18 cellular contexts compared by ENCODE assay signal in the genomic region with DNA sequence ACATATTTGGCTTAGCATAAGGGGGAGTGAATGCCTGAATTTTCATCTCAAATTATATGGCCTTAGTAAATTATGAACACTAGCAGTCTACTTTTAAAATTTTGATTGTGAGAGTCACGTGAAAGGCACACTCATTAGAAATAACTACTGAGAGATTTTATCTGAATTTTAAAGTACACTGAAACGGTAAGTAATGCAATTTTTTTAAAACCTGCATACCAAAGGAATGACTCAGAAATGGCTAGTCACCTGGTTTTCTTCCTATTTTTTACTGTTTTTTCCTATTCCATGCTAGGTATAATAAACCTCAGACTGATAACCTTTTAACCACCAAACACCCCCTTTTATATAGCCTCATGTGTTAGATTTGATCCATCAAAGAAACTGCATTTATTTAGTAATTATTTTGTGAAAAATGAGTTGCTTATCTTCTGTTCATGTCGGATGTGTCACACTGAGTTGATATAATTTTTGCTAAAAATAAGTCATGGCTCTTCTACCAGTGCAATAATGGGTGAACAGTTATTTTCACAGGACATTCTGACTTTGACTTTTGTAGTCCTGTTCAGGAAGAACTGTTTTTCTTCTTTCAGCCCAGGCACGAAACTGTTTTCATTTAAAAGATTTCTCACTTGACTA. TPM values are rescaled to one million over a fixed set of nuclear protein-coding genes. Genes with fewer than 3 reads are reported as not detected.
DNase-seq lines count a peak whose midpoint lies in the region; ATAC-seq and TF ChIP-seq lines count a peak whose summit lies in the region.
"Had no signal": no experiment of that assay in that cellular context is flagged by ENCODE, and none has a peak within 500 bp of the region (broad histone marks: within the 10 kb centered on the region; RNA-seq: fewer than 3 reads in every experiment).

No MANE protein-coding gene starts in this region.

- H3K9me2 ChIP-seq in Karpas-422 (replicated peaks; ENCODE audit: insufficient read depth, low read length): no peaks in the 10 kb centered on the region

- H3K79me2 ChIP-seq in Karpas-422 (ENCODE audit: low read length): peaks cover 33% of the 10 kb centered on the region

- H2AFZ ChIP-seq in Karpas-422 (ENCODE audit: low read length): no peak overlapping the region

- no peak for TF ChIP-seq EP300 in gastroesophageal sphincter (IDR thresholded peaks at IDR 0.05)

- DNase-seq in ELR (ENCODE audit: low read depth) (peak; percentile 70), adipocyte (ENCODE audit: low read depth) (peak; percentile 22), renal cortical epithelial cell (ENCODE audit: low read depth) (peak; percentile 66), foreskin melanocyte (no peak), Karpas-422 (no peak), NCI-H1105 (lab: John Stamatoyannopoulos, UW) (no peak), epidermal melanocyte (ENCODE audit: insufficient read length, low spot score) (no peak)
- DNase-seq: activated naive CD8-positive, alpha-beta T cell treated with anti-CD3 and anti-CD28 coated beads, Interleukin-2, amount 50 U/mL, for 24 hours; cortex of kidney; DMS 273 treated with DMSO at 0.1 percent for 48 hours; lower lobe of right lung; MM.1S; NCI-H2029; RPMI8226; stimulated activated CD4-positive, alpha-beta T cell treated with anti-CD3 and anti-CD28 coated beads, Interleukin-2, amount 100 ng/mL, for 48 hours; transverse colon had no signal

- H3K9me3 ChIP-seq in adipocyte (ENCODE audit: control insufficient read depth, low read length) (no peaks in the 10 kb centered on the region), gastroesophageal sphincter (no peaks in the 10 kb centered on the region), Karpas-422 (ENCODE audit: low read length) (no peaks in the 10 kb centered on the region)
- H3K9me3 ChIP-seq: lower lobe of right lung, transverse colon had no signal

- H4K20me1 ChIP-seq in Karpas-422 (ENCODE audit: insufficient read depth, low read depth, low read length): no peaks in the 10 kb centered on the region

- peak overlapping the region; percentile 15 to 63 (median 32) for H3K27ac ChIP-seq in gastroesophageal sphincter
- no peak overlapping the region for H3K27ac ChIP-seq in Karpas-422 (ENCODE audit: low read length)
- H3K27ac ChIP-seq: lower lobe of right lung had no signal

- no peak for TF ChIP-seq POLR2A in gastroesophageal sphincter (IDR thresholded peaks at IDR 0.05)

- no peak overlapping the region for H3K4me2 ChIP-seq in Karpas-422 (ENCODE audit: low read depth, low read length, poor library complexity, severe bottlenecking)

- WGBS in gastroesophageal sphincter (ENCODE audit: low coverage in 1 of 2), 2 donors: 48 to 50% methylated on average over 4 of the region's 4 CpGs

- H3K36me3 ChIP-seq in adipocyte (ENCODE audit: control insufficient read depth, insufficient read depth, low read length, severe bottlenecking) (peaks cover 36% of the 10 kb centered on the region), gastroesophageal sphincter (no peaks in the 10 kb centered on the region), Karpas-422 (ENCODE audit: insufficient read depth, low read length) (no peaks in the 10 kb centered on the region)
- H3K36me3 ChIP-seq: lower lobe of right lung had no signal

- H3K4me3 ChIP-seq in adipocyte (ENCODE audit: low read length) (no peak overlapping the region), gastroesophageal sphincter (no peak overlapping the region), Karpas-422 (ENCODE audit: low read length) (no peak overlapping the region)
- H3K4me3 ChIP-seq: lower lobe of right lung, transverse colon had no signal

- ATAC-seq in gastroesophageal sphincter: no peak
- ATAC-seq: activated naive CD8-positive, alpha-beta T cell treated with anti-CD3 and anti-CD28 coated beads, Interleukin-2, amount 50 U/mL, for 24 hours; lower lobe of right lung; sciatic nerve had no signal

- no peak for TF ChIP-seq CTCF in gastroesophageal sphincter (IDR thresholded peaks at IDR 0.05)

- peaks cover 23% of the 10 kb centered on the region for H3K4me1 ChIP-seq in adipocyte (ENCODE audit: control insufficient read depth, insufficient read depth, low read length)
- H3K4me1 ChIP-seq in gastroesophageal sphincter: peaks cover 0 to 71% (median 14%) of the 10 kb centered on the region in 3 donors
- peaks cover 5% of the 10 kb centered on the region for H3K4me1 ChIP-seq in Karpas-422 (ENCODE audit: low read length)
- H3K4me1 ChIP-seq: lower lobe of right lung had no signal

- H3K9ac ChIP-seq in adipocyte (ENCODE audit: low read length): no peak overlapping the region
- H3K9ac ChIP-seq in Karpas-422 (ENCODE audit: low read length): no peak overlapping the region

- H3K27me3 ChIP-seq in adipocyte (replicated peaks; ENCODE audit: control insufficient read depth, insufficient read depth, low read length) (no peaks in the 10 kb centered on the region), gastroesophageal sphincter (no peaks in the 10 kb centered on the region), Karpas-422 (ENCODE audit: low read length) (no peaks in the 10 kb centered on the region)
- H3K27me3 ChIP-seq: transverse colon had no signal

RNA-seq across cellular contexts. Expression of a gene that starts 40.4 kb away (rescaled TPM):
- total RNA-seq in gastroesophageal sphincter (10 to 100 TPM; 21.9 to 34.4 (median 27.4) TPM), renal cortical epithelial cell (11.5 and 104 TPM in 2 replicates)
- total RNA-seq in Karpas-422 (2014; rRNA removed; shearing (Covaris generic); ENCODE audit: low replicate concordance): 5.0 and 7.3 TPM in 2 replicates

Comparison
In these comparisons a context has a peak if more than half of its experiments do, and no peak if none do; other contexts are left out.
1. DNase-seq: peak in ELR (single experiment), adipocyte (single experiment) and renal cortical epithelial cell (single experiment); none in foreskin melanocyte (single experiment), Karpas-422 (single experiment), NCI-H1105 (single experiment) and epidermal melanocyte (single experiment).